Comparison of ENCODE assay signal across 1 cellular context in the genomic region with DNA sequence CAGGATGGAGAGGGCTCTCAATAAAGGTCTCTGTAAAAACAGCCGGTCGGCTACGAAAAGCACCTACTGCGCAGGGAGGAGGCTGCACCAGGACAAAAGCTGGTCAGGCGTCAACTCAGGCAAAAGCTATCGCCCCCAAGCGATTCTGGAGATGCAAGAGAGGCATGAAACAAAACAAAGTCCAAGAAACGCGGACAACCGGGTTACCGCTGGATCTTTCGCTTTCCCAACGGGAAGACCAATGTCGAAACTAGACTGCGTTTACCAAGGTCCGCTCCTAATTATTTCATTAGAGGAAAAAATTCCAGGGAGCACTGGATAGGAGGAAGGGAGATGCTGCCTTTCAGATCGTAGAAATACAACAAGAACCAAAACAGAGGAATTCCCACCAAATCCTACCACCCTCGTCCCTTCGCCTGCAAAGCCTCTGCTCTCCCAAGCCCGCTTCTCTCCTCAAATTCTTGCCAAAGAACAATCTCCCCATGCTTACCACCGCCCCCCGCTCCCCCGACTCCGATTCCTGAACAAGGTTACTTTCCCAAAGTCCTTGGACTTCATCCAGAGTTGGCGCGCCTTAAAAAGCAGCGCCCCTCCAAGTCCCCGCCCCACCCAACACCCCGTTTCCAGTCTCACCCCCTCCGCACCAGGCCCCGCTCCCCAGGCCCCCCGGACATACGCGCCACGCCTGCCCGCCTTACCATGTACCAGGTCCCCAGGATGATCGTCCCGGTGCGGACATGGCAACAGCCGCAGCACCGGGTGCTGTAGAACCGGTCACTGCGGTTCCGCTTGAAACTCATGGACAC.
TF ChIP-seq lines count a peak whose summit lies in the region.

No MANE protein-coding gene starts in this region.

TF ChIP-seq in HepG2, 621 proteins besides CTCF, POLR2A, EP300 and RAD21 (continued from another document):
- TF ChIP-seq, protein P1, sequence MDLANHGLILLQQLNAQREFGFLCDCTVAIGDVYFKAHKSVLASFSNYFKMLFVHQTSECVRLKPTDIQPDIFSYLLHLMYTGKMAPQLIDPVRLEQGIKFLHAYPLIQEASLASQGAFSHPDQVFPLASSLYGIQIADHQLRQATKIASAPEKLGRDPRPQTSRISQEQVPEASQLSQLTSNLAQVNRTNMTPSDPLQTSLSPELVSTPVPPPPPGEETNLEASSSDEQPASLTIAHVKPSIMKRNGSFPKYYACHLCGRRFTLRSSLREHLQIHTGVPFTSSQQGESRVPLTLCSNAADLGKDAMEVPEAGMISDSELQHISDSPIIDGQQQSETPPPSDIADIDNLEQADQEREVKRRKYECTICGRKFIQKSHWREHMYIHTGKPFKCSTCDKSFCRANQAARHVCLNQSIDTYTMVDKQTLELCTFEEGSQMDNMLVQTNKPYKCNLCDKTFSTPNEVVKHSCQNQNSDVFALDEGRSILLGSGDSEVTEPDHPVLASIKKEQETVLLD (CRISPR knock-in tag; IDR thresholded peaks at IDR 0.05; ENCODE audit: low read depth) = 0 out of 2 replicates have a peak, but pooled peaks have one; percentile 19
- TF ChIP-seq ZNF138 (CRISPR knock-in tag; IDR thresholded peaks at IDR 0.05; ENCODE audit: low read depth) (0 out of 2 replicates have a peak, but pooled peaks have one; percentile 54), FOXK2 (IDR thresholded peaks at IDR 0.05) (no peak), ZSCAN20 (CRISPR knock-in tag; IDR thresholded peaks at IDR 0.05; ENCODE audit: borderline replicate concordance) (no peak), SNAPC2 (CRISPR knock-in tag; IDR thresholded peaks at IDR 0.05) (0 out of 2 replicates have a peak, but pooled peaks have one; percentile 18), AGO2 (optimal IDR thresholded peaks at IDR 0.05; ENCODE audit: low read depth, low read length) (no peak), ZNF33B (CRISPR knock-in tag; IDR thresholded peaks at IDR 0.05) (no peak), TEAD3 (CRISPR knock-in tag; optimal IDR thresholded peaks at IDR 0.05; ENCODE audit: borderline replicate concordance) (peak; percentile 12), NCOA1 (CRISPR knock-in tag; IDR thresholded peaks at IDR 0.05) (no peak), HES4 (CRISPR knock-in tag; IDR thresholded peaks at IDR 0.05; ENCODE audit: borderline replicate concordance) (no peak), ZBTB21 (CRISPR knock-in tag; IDR thresholded peaks at IDR 0.05) (no peak), SIN3A (IDR thresholded peaks at IDR 0.05; ENCODE audit: borderline replicate concordance, low read depth, low read length) (0 out of 2 replicates have a peak, but pooled peaks have one; percentile 68), MTA3 (CRISPR knock-in tag; IDR thresholded peaks at IDR 0.05) (no peak), KMT2A (CRISPR knock-in tag; IDR thresholded peaks at IDR 0.05) (peak; percentile 85), DPF2 (CRISPR knock-in tag; IDR thresholded peaks at IDR 0.05; ENCODE audit: borderline replicate concordance, low read depth) (no peak), ZNF274 (CRISPR knock-in tag; IDR thresholded peaks at IDR 0.05) (peak; percentile 59; the same call in 1 of the 2 replicates), ZNF549 (CRISPR knock-in tag; IDR thresholded peaks at IDR 0.05) (no peak), ZNF124 (CRISPR knock-in tag; IDR thresholded peaks at IDR 0.05) (peak; percentile 48; the same call in 1 of the 2 replicates), MTF1 (CRISPR knock-in tag; IDR thresholded peaks at IDR 0.05) (no peak), SCMH1 (CRISPR knock-in tag; IDR thresholded peaks at IDR 0.05; ENCODE audit: borderline replicate concordance) (no peak), IRF2 (CRISPR knock-in tag; IDR thresholded peaks at IDR 0.05) (peak; percentile 26; the same call in 1 of the 2 replicates), ZNF251 (CRISPR knock-in tag; IDR thresholded peaks at IDR 0.05) (no peak), ZNF382 (CRISPR knock-in tag; IDR thresholded peaks at IDR 0.05; ENCODE audit: borderline replicate concordance) (no peak), MEIS1 (CRISPR knock-in tag; IDR thresholded peaks at IDR 0.05; ENCODE audit: borderline replicate concordance) (no peak), ZNF3 (CRISPR knock-in tag; IDR thresholded peaks at IDR 0.05) (0 out of 2 replicates have a peak, but pooled peaks have one; percentile 17), ZKSCAN1 (IDR thresholded peaks at IDR 0.05; ENCODE audit: low read length) (peak; percentile 93), ZNF724P (CRISPR knock-in tag; IDR thresholded peaks at IDR 0.05; ENCODE audit: borderline replicate concordance) (no peak), RELA (CRISPR knock-in tag; IDR thresholded peaks at IDR 0.05) (no peak)
- TF ChIP-seq, protein P2, sequence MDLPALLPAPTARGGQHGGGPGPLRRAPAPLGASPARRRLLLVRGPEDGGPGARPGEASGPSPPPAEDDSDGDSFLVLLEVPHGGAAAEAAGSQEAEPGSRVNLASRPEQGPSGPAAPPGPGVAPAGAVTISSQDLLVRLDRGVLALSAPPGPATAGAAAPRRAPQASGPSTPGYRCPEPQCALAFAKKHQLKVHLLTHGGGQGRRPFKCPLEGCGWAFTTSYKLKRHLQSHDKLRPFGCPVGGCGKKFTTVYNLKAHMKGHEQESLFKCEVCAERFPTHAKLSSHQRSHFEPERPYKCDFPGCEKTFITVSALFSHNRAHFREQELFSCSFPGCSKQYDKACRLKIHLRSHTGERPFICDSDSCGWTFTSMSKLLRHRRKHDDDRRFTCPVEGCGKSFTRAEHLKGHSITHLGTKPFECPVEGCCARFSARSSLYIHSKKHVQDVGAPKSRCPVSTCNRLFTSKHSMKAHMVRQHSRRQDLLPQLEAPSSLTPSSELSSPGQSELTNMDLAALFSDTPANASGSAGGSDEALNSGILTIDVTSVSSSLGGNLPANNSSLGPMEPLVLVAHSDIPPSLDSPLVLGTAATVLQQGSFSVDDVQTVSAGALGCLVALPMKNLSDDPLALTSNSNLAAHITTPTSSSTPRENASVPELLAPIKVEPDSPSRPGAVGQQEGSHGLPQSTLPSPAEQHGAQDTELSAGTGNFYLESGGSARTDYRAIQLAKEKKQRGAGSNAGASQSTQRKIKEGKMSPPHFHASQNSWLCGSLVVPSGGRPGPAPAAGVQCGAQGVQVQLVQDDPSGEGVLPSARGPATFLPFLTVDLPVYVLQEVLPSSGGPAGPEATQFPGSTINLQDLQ (CRISPR knock-in tag; IDR thresholded peaks at IDR 0.05) = no peak
- TF ChIP-seq, protein P3, sequence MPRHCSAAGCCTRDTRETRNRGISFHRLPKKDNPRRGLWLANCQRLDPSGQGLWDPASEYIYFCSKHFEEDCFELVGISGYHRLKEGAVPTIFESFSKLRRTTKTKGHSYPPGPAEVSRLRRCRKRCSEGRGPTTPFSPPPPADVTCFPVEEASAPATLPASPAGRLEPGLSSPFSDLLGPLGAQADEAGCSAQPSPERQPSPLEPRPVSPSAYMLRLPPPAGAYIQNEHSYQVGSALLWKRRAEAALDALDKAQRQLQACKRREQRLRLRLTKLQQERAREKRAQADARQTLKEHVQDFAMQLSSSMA (CRISPR knock-in tag; IDR thresholded peaks at IDR 0.05) = no peak
- TF ChIP-seq, protein P4, sequence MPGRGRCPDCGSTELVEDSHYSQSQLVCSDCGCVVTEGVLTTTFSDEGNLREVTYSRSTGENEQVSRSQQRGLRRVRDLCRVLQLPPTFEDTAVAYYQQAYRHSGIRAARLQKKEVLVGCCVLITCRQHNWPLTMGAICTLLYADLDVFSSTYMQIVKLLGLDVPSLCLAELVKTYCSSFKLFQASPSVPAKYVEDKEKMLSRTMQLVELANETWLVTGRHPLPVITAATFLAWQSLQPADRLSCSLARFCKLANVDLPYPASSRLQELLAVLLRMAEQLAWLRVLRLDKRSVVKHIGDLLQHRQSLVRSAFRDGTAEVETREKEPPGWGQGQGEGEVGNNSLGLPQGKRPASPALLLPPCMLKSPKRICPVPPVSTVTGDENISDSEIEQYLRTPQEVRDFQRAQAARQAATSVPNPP (CRISPR knock-in tag; IDR thresholded peaks at IDR 0.05) = no peak
- TF ChIP-seq, protein P5, sequence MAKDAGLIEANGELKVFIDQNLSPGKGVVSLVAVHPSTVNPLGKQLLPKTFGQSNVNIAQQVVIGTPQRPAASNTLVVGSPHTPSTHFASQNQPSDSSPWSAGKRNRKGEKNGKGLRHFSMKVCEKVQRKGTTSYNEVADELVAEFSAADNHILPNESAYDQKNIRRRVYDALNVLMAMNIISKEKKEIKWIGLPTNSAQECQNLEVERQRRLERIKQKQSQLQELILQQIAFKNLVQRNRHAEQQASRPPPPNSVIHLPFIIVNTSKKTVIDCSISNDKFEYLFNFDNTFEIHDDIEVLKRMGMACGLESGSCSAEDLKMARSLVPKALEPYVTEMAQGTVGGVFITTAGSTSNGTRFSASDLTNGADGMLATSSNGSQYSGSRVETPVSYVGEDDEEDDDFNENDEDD (CRISPR knock-in tag; IDR thresholded peaks at IDR 0.05; ENCODE audit: borderline replicate concordance) = peak; percentile 34; the same call in 1 of the 2 replicates
- TF ChIP-seq, protein P6, sequence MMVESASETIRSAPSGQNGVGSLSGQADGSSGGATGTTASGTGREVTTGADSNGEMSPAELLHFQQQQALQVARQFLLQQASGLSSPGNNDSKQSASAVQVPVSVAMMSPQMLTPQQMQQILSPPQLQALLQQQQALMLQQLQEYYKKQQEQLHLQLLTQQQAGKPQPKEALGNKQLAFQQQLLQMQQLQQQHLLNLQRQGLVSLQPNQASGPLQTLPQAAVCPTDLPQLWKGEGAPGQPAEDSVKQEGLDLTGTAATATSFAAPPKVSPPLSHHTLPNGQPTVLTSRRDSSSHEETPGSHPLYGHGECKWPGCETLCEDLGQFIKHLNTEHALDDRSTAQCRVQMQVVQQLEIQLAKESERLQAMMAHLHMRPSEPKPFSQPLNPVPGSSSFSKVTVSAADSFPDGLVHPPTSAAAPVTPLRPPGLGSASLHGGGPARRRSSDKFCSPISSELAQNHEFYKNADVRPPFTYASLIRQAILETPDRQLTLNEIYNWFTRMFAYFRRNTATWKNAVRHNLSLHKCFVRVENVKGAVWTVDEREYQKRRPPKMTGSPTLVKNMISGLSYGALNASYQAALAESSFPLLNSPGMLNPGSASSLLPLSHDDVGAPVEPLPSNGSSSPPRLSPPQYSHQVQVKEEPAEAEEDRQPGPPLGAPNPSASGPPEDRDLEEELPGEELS (CRISPR knock-in tag; IDR thresholded peaks at IDR 0.05) = peak; percentile 58; the same call in 1 of the 2 replicates
- TF ChIP-seq, protein P7, sequence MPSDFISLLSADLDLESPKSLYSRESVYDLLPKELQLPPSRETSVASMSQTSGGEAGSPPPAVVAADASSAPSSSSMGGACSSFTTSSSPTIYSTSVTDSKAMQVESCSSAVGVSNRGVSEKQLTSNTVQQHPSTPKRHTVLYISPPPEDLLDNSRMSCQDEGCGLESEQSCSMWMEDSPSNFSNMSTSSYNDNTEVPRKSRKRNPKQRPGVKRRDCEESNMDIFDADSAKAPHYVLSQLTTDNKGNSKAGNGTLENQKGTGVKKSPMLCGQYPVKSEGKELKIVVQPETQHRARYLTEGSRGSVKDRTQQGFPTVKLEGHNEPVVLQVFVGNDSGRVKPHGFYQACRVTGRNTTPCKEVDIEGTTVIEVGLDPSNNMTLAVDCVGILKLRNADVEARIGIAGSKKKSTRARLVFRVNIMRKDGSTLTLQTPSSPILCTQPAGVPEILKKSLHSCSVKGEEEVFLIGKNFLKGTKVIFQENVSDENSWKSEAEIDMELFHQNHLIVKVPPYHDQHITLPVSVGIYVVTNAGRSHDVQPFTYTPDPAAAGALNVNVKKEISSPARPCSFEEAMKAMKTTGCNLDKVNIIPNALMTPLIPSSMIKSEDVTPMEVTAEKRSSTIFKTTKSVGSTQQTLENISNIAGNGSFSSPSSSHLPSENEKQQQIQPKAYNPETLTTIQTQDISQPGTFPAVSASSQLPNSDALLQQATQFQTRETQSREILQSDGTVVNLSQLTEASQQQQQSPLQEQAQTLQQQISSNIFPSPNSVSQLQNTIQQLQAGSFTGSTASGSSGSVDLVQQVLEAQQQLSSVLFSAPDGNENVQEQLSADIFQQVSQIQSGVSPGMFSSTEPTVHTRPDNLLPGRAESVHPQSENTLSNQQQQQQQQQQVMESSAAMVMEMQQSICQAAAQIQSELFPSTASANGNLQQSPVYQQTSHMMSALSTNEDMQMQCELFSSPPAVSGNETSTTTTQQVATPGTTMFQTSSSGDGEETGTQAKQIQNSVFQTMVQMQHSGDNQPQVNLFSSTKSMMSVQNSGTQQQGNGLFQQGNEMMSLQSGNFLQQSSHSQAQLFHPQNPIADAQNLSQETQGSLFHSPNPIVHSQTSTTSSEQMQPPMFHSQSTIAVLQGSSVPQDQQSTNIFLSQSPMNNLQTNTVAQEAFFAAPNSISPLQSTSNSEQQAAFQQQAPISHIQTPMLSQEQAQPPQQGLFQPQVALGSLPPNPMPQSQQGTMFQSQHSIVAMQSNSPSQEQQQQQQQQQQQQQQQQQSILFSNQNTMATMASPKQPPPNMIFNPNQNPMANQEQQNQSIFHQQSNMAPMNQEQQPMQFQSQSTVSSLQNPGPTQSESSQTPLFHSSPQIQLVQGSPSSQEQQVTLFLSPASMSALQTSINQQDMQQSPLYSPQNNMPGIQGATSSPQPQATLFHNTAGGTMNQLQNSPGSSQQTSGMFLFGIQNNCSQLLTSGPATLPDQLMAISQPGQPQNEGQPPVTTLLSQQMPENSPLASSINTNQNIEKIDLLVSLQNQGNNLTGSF (CRISPR knock-in tag; IDR thresholded peaks at IDR 0.05) = no peak; the same call in 1 of the 2 replicates
- TF ChIP-seq, protein P8, sequence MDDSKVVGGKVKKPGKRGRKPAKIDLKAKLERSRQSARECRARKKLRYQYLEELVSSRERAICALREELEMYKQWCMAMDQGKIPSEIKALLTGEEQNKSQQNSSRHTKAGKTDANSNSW (CRISPR knock-in tag; IDR thresholded peaks at IDR 0.05; ENCODE audit: borderline replicate concordance) = no peak
- TF ChIP-seq, protein P9, sequence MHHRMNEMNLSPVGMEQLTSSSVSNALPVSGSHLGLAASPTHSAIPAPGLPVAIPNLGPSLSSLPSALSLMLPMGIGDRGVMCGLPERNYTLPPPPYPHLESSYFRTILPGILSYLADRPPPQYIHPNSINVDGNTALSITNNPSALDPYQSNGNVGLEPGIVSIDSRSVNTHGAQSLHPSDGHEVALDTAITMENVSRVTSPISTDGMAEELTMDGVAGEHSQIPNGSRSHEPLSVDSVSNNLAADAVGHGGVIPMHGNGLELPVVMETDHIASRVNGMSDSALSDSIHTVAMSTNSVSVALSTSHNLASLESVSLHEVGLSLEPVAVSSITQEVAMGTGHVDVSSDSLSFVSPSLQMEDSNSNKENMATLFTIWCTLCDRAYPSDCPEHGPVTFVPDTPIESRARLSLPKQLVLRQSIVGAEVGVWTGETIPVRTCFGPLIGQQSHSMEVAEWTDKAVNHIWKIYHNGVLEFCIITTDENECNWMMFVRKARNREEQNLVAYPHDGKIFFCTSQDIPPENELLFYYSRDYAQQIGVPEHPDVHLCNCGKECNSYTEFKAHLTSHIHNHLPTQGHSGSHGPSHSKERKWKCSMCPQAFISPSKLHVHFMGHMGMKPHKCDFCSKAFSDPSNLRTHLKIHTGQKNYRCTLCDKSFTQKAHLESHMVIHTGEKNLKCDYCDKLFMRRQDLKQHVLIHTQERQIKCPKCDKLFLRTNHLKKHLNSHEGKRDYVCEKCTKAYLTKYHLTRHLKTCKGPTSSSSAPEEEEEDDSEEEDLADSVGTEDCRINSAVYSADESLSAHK (CRISPR knock-in tag; IDR thresholded peaks at IDR 0.05; ENCODE audit: borderline replicate concordance) = no peak
TF ChIP-seq in HepG2: peak in this region for 113.
